21 cellular contexts compared by ENCODE assay signal in genomic region chr18:9927392-9928063, GRCh38. TPM values are rescaled to one million over a fixed set of nuclear protein-coding genes. Genes with fewer than 3 reads are reported as not detected.
A peak's percentile ranks its signal among the peaks of the same experiment; 100 is the strongest.
DNase-seq lines count a peak whose midpoint lies in the region; ATAC-seq, FAIRE-seq and TF ChIP-seq lines count a peak whose summit lies in the region.
"Had no signal": no experiment of that assay in that cellular context is flagged by ENCODE, and none has a peak within 500 bp of the region (broad histone marks: within the 10 kb centered on the region; RNA-seq: fewer than 3 reads in every experiment).

No MANE protein-coding gene starts in this region.

- no peak for FAIRE-seq in GM12878 (lab: Jason Lieb, UNC)
- FAIRE-seq: A204.1, colon had no signal

- peaks cover 0 to 4% of the 10 kb centered on the region in 2 experiments; a peak in 1 of 4 replicates for H3K36me3 ChIP-seq in GM12878 (ENCODE audit: control insufficient read depth in 2 of 2, insufficient read depth in 2 of 2, low read length in 1 of 2)
- peaks cover under 1% of the 10 kb centered on the region for H3K36me3 ChIP-seq in neutrophil
- peaks cover 0 to 4% (median 0%) of the 10 kb centered on the region in 4 donors for H3K36me3 ChIP-seq in right lobe of liver

- no peak for TF ChIP-seq EP300 in GM12878 (IDR thresholded peaks at IDR 0.05; ENCODE audit: borderline replicate concordance in 1 of 2, control insufficient read depth in 1 of 2, low read depth in 2 of 2, low read length in 2 of 2)

- H3K9me3 ChIP-seq in GM12878 (replicated peaks; ENCODE audit: control insufficient read depth, insufficient read depth, low read length) (no peaks in the 10 kb centered on the region; the same call in 2 of the 3 replicates), neutrophil (no peaks in the 10 kb centered on the region), right lobe of liver (no peaks in the 10 kb centered on the region)
- H3K9me3 ChIP-seq: esophagus muscularis mucosa, heart right ventricle, Peyer's patch had no signal

- SMC1A ChIA-PET in GM12878 (lab: Charles Lee; ENCODE audit: uncharacterized antibody, unreplicated experiment), result interaction anchor here (0.7 to 2.0 kb wide), 3 partner anchors 11 to 23 kb away, joined by 3 to 13 read pairs (median 5); no protein-coding TSS in a partner anchor

- DNase-seq in activated T-cell treated with anti-CD3 and anti-CD28 coated beads, Interleukin-2, amount 50 U/mL, for 24 hours, result no peak
- no peak for DNase-seq in activated T-cell treated with anti-CD3 and anti-CD28 coated beads, Interleukin-2, amount 50 U/mL, for 1 hour
- DNase-seq in LHCN-M2 (ENCODE audit: low read depth), result peak; percentile 51
- no peak for DNase-seq in GM12878 (ENCODE audit: low read depth, low spot score)
- no peak for DNase-seq in effector CD4-positive, alpha-beta T cell
- no peak for DNase-seq in right lobe of liver
- DNase-seq: activated CD8-positive, alpha-beta memory T cell treated with anti-CD3 and anti-CD28 coated beads, Interleukin-2, amount 50 U/mL, for 4 hours; amniotic stem cell; COR-L47; heart right ventricle; kidney glomerular epithelial cell; NCI-H1694 treated with DMSO at 0.1 percent for 48 hours; NCI-H526; Peyer's patch had no signal

- 44% methylated on average over 2 of the region's 2 CpGs for WGBS in GM12878 (ENCODE audit: insufficient coverage, insufficient replicate concordance, low lambda C conversion rate, missing lambda C conversion rate)
- 79% methylated on average over 2 of the region's 2 CpGs for WGBS in right lobe of liver (ENCODE audit: insufficient coverage, low coverage, low lambda C conversion rate, missing lambda C conversion rate)

- ATAC-seq in GM12878 (peak; percentile 13), HG03520 (IDR thresholded peaks at IDR 0.05; ENCODE audit: unreplicated experiment) (no peak), right lobe of liver (no peak)

- RAD21 ChIA-PET in GM12878 (lab: Charles Lee; ENCODE audit: unreplicated experiment), result interaction anchor here (0.8 to 1.5 kb wide), 3 partner anchors 13 to 22 kb away, joined by 3 to 4 read pairs (median 4); partner anchors contain the start of gene VAPA

- H3K4me1 Mint-ChIP-seq in activated T-cell treated with anti-CD3 and anti-CD28 coated beads, Interleukin-2, amount 50 U/mL, for 24 hours (ENCODE audit: low read depth), result peaks cover 78% of the 10 kb centered on the region

- no peak for TF ChIP-seq RAD21 in GM12878 (IDR thresholded peaks at IDR 0.05; ENCODE audit: insufficient read depth, low read depth, low read length)

- H3K9ac ChIP-seq in GM12878 (ENCODE audit: control insufficient read depth, insufficient read depth, low read length), result no peak overlapping the region

- no peak overlapping the region for H2AFZ ChIP-seq in GM12878 (ENCODE audit: control insufficient read depth, low read depth, low read length)

- peak overlapping the region; percentile 38; the same call in 1 of the 2 replicates for H3K4me2 ChIP-seq in GM12878 (ENCODE audit: control insufficient read depth, insufficient read depth)

- H4K20me1 ChIP-seq in GM12878 (ENCODE audit: control insufficient read depth, insufficient read depth), result peaks cover 5% of the 10 kb centered on the region

- H3K27ac ChIP-seq in GM12878 (ENCODE audit: control insufficient read depth, insufficient read depth) (no peak overlapping the region; the same call in 1 of the 2 replicates), neutrophil (peak overlapping the region; percentile 23), right lobe of liver (no peak overlapping the region)

- POLR2A ChIA-PET in GM12878 (lab: Charles Lee), result interaction anchor here (0.6 to 1.2 kb wide), 2 partner anchors 12 to 1249 kb away, joined by 4 to 7 read pairs; no protein-coding TSS in a partner anchor

- BruUV-seq in GM12878 (replicated peaks; lab: Mats Ljungman, UMichigan), result no TSS peak

- TF ChIP-seq POLR2A in GM12878 (IDR thresholded peaks at IDR 0.05; ENCODE audit: low read depth, low read length), result no peak
- TF ChIP-seq POLR2A in right lobe of liver (IDR thresholded peaks at IDR 0.05), result no peak

- no peak overlapping the region for H3K4me3 Mint-ChIP-seq in activated T-cell treated with anti-CD3 and anti-CD28 coated beads, Interleukin-2, amount 50 U/mL, for 24 hours

- H3K27ac Mint-ChIP-seq in activated T-cell treated with anti-CD3 and anti-CD28 coated beads, Interleukin-2, amount 50 U/mL, for 24 hours, result peak overlapping the region; percentile 32

- CTCF ChIA-PET in GM12878 (lab: Yijun Ruan, JAX), result interaction anchor here (2.1 kb wide), 1 partner anchor 12 kb away, joined by 7 read pairs; no protein-coding TSS in a partner anchor

- peaks cover 99% of the 10 kb centered on the region for H3K79me2 ChIP-seq in GM12878 (ENCODE audit: control insufficient read depth, insufficient read depth, low read length)

- H3K9me3 Mint-ChIP-seq in activated T-cell treated with anti-CD3 and anti-CD28 coated beads, Interleukin-2, amount 50 U/mL, for 24 hours, result no peaks in the 10 kb centered on the region

- peaks cover 25% of the 10 kb centered on the region for H3K36me3 Mint-ChIP-seq in activated T-cell treated with anti-CD3 and anti-CD28 coated beads, Interleukin-2, amount 50 U/mL, for 24 hours (ENCODE audit: low read depth)

- TF ChIP-seq CTCF in GM12878 (IDR thresholded peaks at IDR 0.05 in 2 of 3, conservative IDR thresholded peaks at IDR 0.05 in 1 of 3; ENCODE audit: control insufficient read depth in 2 of 3, extremely low read depth in 1 of 3, insufficient read depth in 1 of 3, low read depth in 3 of 3, low read length in 3 of 3), result no peak
- TF ChIP-seq CTCF in neutrophil (IDR thresholded peaks at IDR 0.05), result no peak
- TF ChIP-seq CTCF in right lobe of liver (IDR thresholded peaks at IDR 0.05), result no peak

- no peaks in the 10 kb centered on the region for H3K27me3 ChIP-seq in GM12878 (replicated peaks in 1 of 2; ENCODE audit: control insufficient read depth in 2 of 2, insufficient read depth in 2 of 2, low read length in 1 of 2)
- H3K27me3 ChIP-seq in neutrophil, result no peaks in the 10 kb centered on the region
- H3K27me3 ChIP-seq in right lobe of liver, result no peaks in the 10 kb centered on the region
- H3K27me3 ChIP-seq: esophagus muscularis mucosa, heart right ventricle, Peyer's patch had no signal

- intact Hi-C loops in GM12878 (cut with micrococcal nuclease; ENCODE audit: unreplicated experiment) (no loop called here), right lobe of liver (cut with DNase I) (no loop called here)

- H3K4me3 ChIP-seq in GM12878 (no peak overlapping the region), neutrophil (ENCODE audit: low read depth in 1 of 2, low read length in 1 of 2) (no peak overlapping the region), right lobe of liver (no peak overlapping the region)
- H3K4me3 ChIP-seq: esophagus muscularis mucosa, heart right ventricle, Peyer's patch had no signal

- H3K4me1 ChIP-seq in GM12878 (ENCODE audit: control insufficient read depth, insufficient read depth, low read length), result peaks cover 18% of the 10 kb centered on the region
- H3K4me1 ChIP-seq in neutrophil (ENCODE audit: control insufficient read depth in 1 of 2, insufficient read depth in 1 of 2, low read depth in 1 of 2, low read length in 1 of 2), result peaks cover 10 to 40% of the 10 kb centered on the region in 2 experiments
- peaks cover 0 to 63% (median 10%) of the 10 kb centered on the region in 4 donors for H3K4me1 ChIP-seq in right lobe of liver

- in situ Hi-C loops in GM12878 (cut with MboI), result no loop called here

- H3K27me3 Mint-ChIP-seq in activated T-cell treated with anti-CD3 and anti-CD28 coated beads, Interleukin-2, amount 50 U/mL, for 24 hours, result no peaks in the 10 kb centered on the region

TF ChIP-seq in GM12878, 131 proteins besides CTCF, POLR2A, EP300 and RAD21 (continues in another document):
- no peak for TF ChIP-seq SPI1 (IDR thresholded peaks at IDR 0.05; ENCODE audit: borderline replicate concordance, insufficient read depth, low read depth, low read length)

RNA-seq across cellular contexts. Expression of gene VAPA, which starts 13.7 kb away (rescaled TPM):
- total RNA-seq in LHCN-M2 (2014; rRNA removed), result 246 and 273 TPM in 2 replicates
- 116 TPM for polyA plus RNA-seq in LHCN-M2 (2012)
- total RNA-seq in GM12878 (2013; cell fraction: nucleolus; rRNA removed), result 139 and 144 TPM in 2 replicates
- total RNA-seq in GM12878 (2014; rRNA removed), result 124 and 128 TPM in 2 replicates
- 165 and 173 TPM in 2 replicates for total RNA-seq in GM12878 (2014; rRNA removed; fragmentation: Illumina TruSeq; extraction: Trizol)
- 136 and 137 TPM in 2 replicates for total RNA-seq in GM12878 (2021)
- 60.5 TPM for polyA plus RNA-seq in GM12878 (2011; ENCODE audit: low read depth)
- 235 and 368 TPM in 2 replicates for polyA plus RNA-seq in GM12878 (2011; rRNA removed)
- polyA plus RNA-seq in GM12878 (2011; cell fraction: cytosol; rRNA removed), result 78.7 and 122 TPM in 2 replicates
- polyA plus RNA-seq in GM12878 (2011; cell fraction: nucleus; rRNA removed), result 96.8 and 97.2 TPM in 2 replicates
- 76.2 and 145 TPM in 2 replicates for polyA plus RNA-seq in GM12878 (2012)
- polyA plus RNA-seq in GM12878 (2014; fragmentation: Illumina TruSeq; extraction: Trizol), result 252 and 265 TPM in 2 replicates
- 10 to 100 TPM; 70.9 to 73.1 TPM for polyA plus RNA-seq in GM12878 (2014; fragmentation: Nextera tagmentation; extraction: Ambion mirVana)
- 154 and 159 TPM in 2 replicates for polyA plus RNA-seq in GM12878 (2014; rRNA removed)
- polyA plus RNA-seq in GM12878 (2016; fragmentation: Nextera tagmentation; extraction: Ambion mirVana), result 100 to 1,000 TPM; 236 to 237 TPM
- 79.9 and 141 TPM in 2 replicates for polyA minus RNA-seq in GM12878 (2011; rRNA and poly(A)+ RNA removed)
- 58.4 and 68.5 TPM in 2 replicates for polyA minus RNA-seq in GM12878 (2011; cell fraction: cytosol; rRNA and poly(A)+ RNA removed)
- 44.0 and 74.3 TPM in 2 replicates for polyA minus RNA-seq in GM12878 (2011; cell fraction: nucleus; rRNA and poly(A)+ RNA removed)
- total RNA-seq in right lobe of liver, result 100 to 1,000 TPM in 2 of 6 experiments, 10 to 100 TPM in 4; 69.6 to 149 (median 90.7) TPM

RNA-seq across cellular contexts. Expression of gene TXNDC2, which starts 41.8 kb away (rescaled TPM):
- 0.32 and 0.63 TPM in 2 replicates for total RNA-seq in LHCN-M2 (2014; rRNA removed)
- polyA plus RNA-seq in LHCN-M2 (2012), result 0.13 TPM
- total RNA-seq in GM12878 (2013; cell fraction: nucleolus; rRNA removed), result not detected in 2 replicates
- total RNA-seq in GM12878 (2014; rRNA removed), result 0.06 TPM in 1 of 2 replicates, not detected in the other
- total RNA-seq in GM12878 (2014; rRNA removed; fragmentation: Illumina TruSeq; extraction: Trizol), result 0.04 TPM in 1 of 2 replicates, not detected in the other
- 0.40 TPM in 1 of 2 replicates, not detected in the other for total RNA-seq in GM12878 (2021)
- not detected for polyA plus RNA-seq in GM12878 (2011; ENCODE audit: low read depth)
- not detected in 2 replicates for polyA plus RNA-seq in GM12878 (2011; rRNA removed)
- not detected in 2 replicates for polyA plus RNA-seq in GM12878 (2011; cell fraction: cytosol; rRNA removed)
- polyA plus RNA-seq in GM12878 (2011; cell fraction: nucleus; rRNA removed), result not detected in 2 replicates
- polyA plus RNA-seq in GM12878 (2012), result 0.04 TPM in 1 of 2 replicates, not detected in the other
- polyA plus RNA-seq in GM12878 (2014; fragmentation: Illumina TruSeq; extraction: Trizol), result 0.07 TPM in 1 of 2 replicates, not detected in the other
- polyA plus RNA-seq in GM12878 (2014; fragmentation: Nextera tagmentation; extraction: Ambion mirVana), result not detected
- 0.09 TPM in 1 of 2 replicates, not detected in the other for polyA plus RNA-seq in GM12878 (2014; rRNA removed)
- polyA plus RNA-seq in GM12878 (2016; fragmentation: Nextera tagmentation; extraction: Ambion mirVana), result not detected
- polyA minus RNA-seq in GM12878 (2011; rRNA and poly(A)+ RNA removed), result not detected in 2 replicates
- polyA minus RNA-seq in GM12878 (2011; cell fraction: cytosol; rRNA and poly(A)+ RNA removed), result not detected in 2 replicates
- not detected in 2 replicates for polyA minus RNA-seq in GM12878 (2011; cell fraction: nucleus; rRNA and poly(A)+ RNA removed)
- total RNA-seq in right lobe of liver, result not detected
- total RNA-seq: Peyer's patch; renal cortical epithelial cell; T-helper 1 cell treated with Interleukin-12 subunit alpha and Interleukin-12 subunit beta and Interleukin-4 antibody, amounts not matched to agents 30 ng/mL and 1 ng/mL, for 36 hours had no signal
